Comparison of ENCODE assay signal across 18 cellular contexts in genomic region chr18:36181386-36181785, GRCh38. TPM values are rescaled to one million over a fixed set of nuclear protein-coding genes. Genes with fewer than 3 reads are reported as not detected.
A peak's percentile ranks its signal among the peaks of the same experiment; 100 is the strongest.
DNase-seq lines count a peak whose midpoint lies in the region; ATAC-seq and TF ChIP-seq lines count a peak whose summit lies in the region.
"Had no signal": no experiment of that assay in that cellular context is flagged by ENCODE, and none has a peak within 500 bp of the region (broad histone marks: within the 10 kb centered on the region; RNA-seq: fewer than 3 reads in every experiment).

No MANE protein-coding gene starts in this region.

- in situ Hi-C loops in mammary epithelial cell (cut with MboI; ENCODE audit: low sequenced_read_pairs in 2 of 2), result no loop called here

- H3K79me2 ChIP-seq in mammary epithelial cell (ENCODE audit: insufficient read depth, low read length), result no peaks in the 10 kb centered on the region
- no peaks in the 10 kb centered on the region for H3K79me2 ChIP-seq in mesendoderm (ENCODE audit: control insufficient read depth, insufficient read depth, low read length)

- TF ChIP-seq POLR2A in breast epithelium (IDR thresholded peaks at IDR 0.05) (no peak), spleen (IDR thresholded peaks at IDR 0.05) (no peak)

- H2AK5ac ChIP-seq in mesendoderm (ENCODE audit: low read length), result no peak overlapping the region

- H3K36me3 Mint-ChIP-seq in dendritic cell treated with granulocyte-macrophage colony-stimulating factor and Interleukin-4, amounts not matched to agents 40 ng/mL and 50 ng/mL, for 4 days (ENCODE audit: low read depth), result peaks cover 17% of the 10 kb centered on the region
- peaks cover 13% of the 10 kb centered on the region for H3K36me3 Mint-ChIP-seq in T-cell
- peaks cover 20% of the 10 kb centered on the region for H3K36me3 Mint-ChIP-seq in activated T-helper 17 cell treated with anti-CD3 and anti-CD28 coated beads, Interleukin-2, amount 50 U/mL, for 72 hours (ENCODE audit: low read depth)
- H3K36me3 Mint-ChIP-seq: IgD-negative memory B cell had no signal

- H3K27ac Mint-ChIP-seq in dendritic cell treated with granulocyte-macrophage colony-stimulating factor and Interleukin-4, amounts not matched to agents 40 ng/mL and 50 ng/mL, for 4 days, result peak overlapping the region; percentile 83
- no peak overlapping the region for H3K27ac Mint-ChIP-seq in T-cell
- H3K27ac Mint-ChIP-seq in activated T-helper 17 cell treated with anti-CD3 and anti-CD28 coated beads, Interleukin-2, amount 50 U/mL, for 72 hours, result no peak overlapping the region
- H3K27ac Mint-ChIP-seq: B cell; CD4-positive, alpha-beta T cell had no signal

- peaks cover 29% of the 10 kb centered on the region for H3K27me3 Mint-ChIP-seq in dendritic cell treated with granulocyte-macrophage colony-stimulating factor and Interleukin-4, amounts not matched to agents 40 ng/mL and 50 ng/mL, for 4 days
- H3K27me3 Mint-ChIP-seq in T-cell, result no peaks in the 10 kb centered on the region
- no peaks in the 10 kb centered on the region for H3K27me3 Mint-ChIP-seq in activated T-helper 17 cell treated with anti-CD3 and anti-CD28 coated beads, Interleukin-2, amount 50 U/mL, for 72 hours

- CTCF ChIA-PET in mammary epithelial cell (lab: Charles Lee; ENCODE audit: low non-redundant PET) (no interaction called here), T-cell (lab: Charles Lee) (interaction anchor here in 1 of 2 donors (0.5 kb wide), 1 partner anchor 1327 kb away, joined by 3 read pairs; no protein-coding TSS in a partner anchor)

- no peak for ATAC-seq in T-cell (replicated peaks in 1 of 4)
- ATAC-seq in activated T-helper 17 cell treated with anti-CD3 and anti-CD28 coated beads, Interleukin-2, amount 50 U/mL, for 72 hours (replicated peaks), result no peak

- no TSS peak for BruUV-seq in mammary epithelial cell (replicated peaks; lab: Mats Ljungman, UMichigan)

- H3K9me3 Mint-ChIP-seq in dendritic cell treated with granulocyte-macrophage colony-stimulating factor and Interleukin-4, amounts not matched to agents 40 ng/mL and 50 ng/mL, for 4 days, result no peaks in the 10 kb centered on the region
- H3K9me3 Mint-ChIP-seq in T-cell, result no peaks in the 10 kb centered on the region
- no peaks in the 10 kb centered on the region for H3K9me3 Mint-ChIP-seq in activated T-helper 17 cell treated with anti-CD3 and anti-CD28 coated beads, Interleukin-2, amount 50 U/mL, for 72 hours
- H3K9me3 Mint-ChIP-seq: CD4-positive, alpha-beta T cell; H9; IgD-negative memory B cell had no signal

- no peak overlapping the region for H3K4me2 ChIP-seq in mammary epithelial cell (ENCODE audit: insufficient read depth, low read depth, low read length)
- H3K4me2 ChIP-seq in mesendoderm (ENCODE audit: low read length), result no peak overlapping the region

- no peak overlapping the region for H3K4me3 ChIP-seq in breast epithelium
- no peak overlapping the region for H3K4me3 ChIP-seq in mammary epithelial cell (replicated peaks in 1 of 3; ENCODE audit: insufficient read depth in 1 of 3, low read depth in 2 of 3, low read length in 3 of 3)
- no peak overlapping the region for H3K4me3 ChIP-seq in mesendoderm (ENCODE audit: low read length)
- no peak overlapping the region for H3K4me3 ChIP-seq in spleen

- 82% methylated on average over 5 of the region's 5 CpGs for WGBS in mammary epithelial cell (ENCODE audit: low coverage, missing lambda C conversion rate)
- WGBS in mesendoderm (ENCODE audit: extremely low coverage, insufficient coverage, low lambda C conversion rate), result no CpG with 5 or more reads among the region's 5 CpGs
- WGBS in spleen, 5 donors, result 77 to 94% (median 91%) methylated on average over 5 of the region's 5 CpGs

- intact Hi-C loops in breast epithelium (cut with DNase I; ENCODE audit: low total_unique reads) (no loop called here), mammary epithelial cell (cut with micrococcal nuclease) (no loop called here), spleen (cut with DNase I; ENCODE audit: low total_unique reads) (no loop called here)
- intact Hi-C loops in dendritic cell treated with granulocyte-macrophage colony-stimulating factor and Interleukin-4, amounts not matched to agents 40 ng/mL and 50 ng/mL, for 4 days (cut with micrococcal nuclease), result no loop called here

- H3K27me3 ChIP-seq in breast epithelium (no peaks in the 10 kb centered on the region), mammary epithelial cell (ENCODE audit: insufficient read depth, low read length) (no peaks in the 10 kb centered on the region), mesendoderm (ENCODE audit: insufficient read depth, low read length, poor library complexity) (no peaks in the 10 kb centered on the region), spleen (replicated peaks in 1 of 7) (peaks cover 0 to 9% (median 5%) of the 10 kb centered on the region in 7 donors)

- H3K4me1 Mint-ChIP-seq in dendritic cell treated with granulocyte-macrophage colony-stimulating factor and Interleukin-4, amounts not matched to agents 40 ng/mL and 50 ng/mL, for 4 days (ENCODE audit: low read depth), result peaks cover 84% of the 10 kb centered on the region
- peaks cover 9 to 20% (median 10%) of the 10 kb centered on the region in 3 donors for H3K4me1 Mint-ChIP-seq in T-cell
- H3K4me1 Mint-ChIP-seq in activated T-helper 17 cell treated with anti-CD3 and anti-CD28 coated beads, Interleukin-2, amount 50 U/mL, for 72 hours, result no peaks in the 10 kb centered on the region

- H3K23ac ChIP-seq in mesendoderm (ENCODE audit: low read length), result no peak overlapping the region

- H2BK15ac ChIP-seq in mesendoderm (replicated peaks; ENCODE audit: low read depth), result no peak overlapping the region

- POLR2A ChIA-PET in T-cell (lab: Charles Lee), result no interaction called here

- peak overlapping the region; percentile 30 to 64 for H3K27ac ChIP-seq in breast epithelium
- H3K27ac ChIP-seq in mammary epithelial cell (ENCODE audit: insufficient read depth, low read depth, low read length), result no peak overlapping the region
- no peak overlapping the region for H3K27ac ChIP-seq in mesendoderm (ENCODE audit: low read depth, low read length)
- H3K27ac ChIP-seq in spleen, result no peak overlapping the region
- H3K27ac ChIP-seq: HL-60 had no signal

- no peaks in the 10 kb centered on the region for H3K4me1 ChIP-seq in breast epithelium
- H3K4me1 ChIP-seq in mammary epithelial cell (ENCODE audit: insufficient read depth, low read length), result peaks cover 4% of the 10 kb centered on the region
- H3K4me1 ChIP-seq in mesendoderm (ENCODE audit: control insufficient read depth, low read depth, low read length), result no peaks in the 10 kb centered on the region
- peaks cover 0 to 24% (median 17%) of the 10 kb centered on the region in 6 donors for H3K4me1 ChIP-seq in spleen

- H3K9me3 ChIP-seq in breast epithelium (no peaks in the 10 kb centered on the region), mammary epithelial cell (replicated peaks; ENCODE audit: insufficient read depth, low read length) (no peaks in the 10 kb centered on the region), spleen (no peaks in the 10 kb centered on the region)

- H4K20me1 ChIP-seq in mammary epithelial cell (ENCODE audit: insufficient read depth, low read length), result no peaks in the 10 kb centered on the region

- H4K5ac ChIP-seq in mesendoderm (ENCODE audit: low read length), result no peak overlapping the region

- H4K8ac ChIP-seq in mesendoderm (ENCODE audit: low read depth, low read length), result no peak overlapping the region

- dilution Hi-C loops in mammary epithelial cell (cut with HindIII; ENCODE audit: low sequenced_read_pairs), result no loop called here

- no peak overlapping the region for H3K4ac ChIP-seq in mesendoderm (ENCODE audit: low read depth, low read length)

- H3K79me1 ChIP-seq in mesendoderm (ENCODE audit: low read length), result no peaks in the 10 kb centered on the region

- no peak overlapping the region for H2BK120ac ChIP-seq in mesendoderm (ENCODE audit: low read depth, low read length)

- DNase-seq in breast epithelium (ENCODE audit: low spot score in 2 of 2) (no peak), mammary epithelial cell (no peak), mesendoderm (peak; percentile 64), spleen (no peak), T-cell (no peak)
- DNase-seq: C1 segment of cervical spinal cord; Calu3; CD4-positive, alpha-beta T cell; DMS153; DMS79 treated with DMSO at 0.1 percent for 48 hours; EL; GOT3; H9 had no signal

- no peak for TF ChIP-seq CTCF in breast epithelium (IDR thresholded peaks at IDR 0.05)
- TF ChIP-seq CTCF in mammary epithelial cell (conservative IDR thresholded peaks at IDR 0.05 in 1 of 2, IDR thresholded peaks at IDR 0.05 in 1 of 2; ENCODE audit: extremely low read depth in 1 of 2, insufficient read depth in 1 of 2, low read depth in 1 of 2, low read length in 2 of 2), result no peak
- no peak for TF ChIP-seq CTCF in spleen (IDR thresholded peaks at IDR 0.05 in 8 of 11, conservative IDR thresholded peaks at IDR 0.05 in 3 of 11)

- H3K9ac ChIP-seq in mammary epithelial cell (ENCODE audit: insufficient read depth, low read length), result no peak overlapping the region
- no peak overlapping the region for H3K9ac ChIP-seq in mesendoderm (ENCODE audit: low read length)

- H3K18ac ChIP-seq in mesendoderm (ENCODE audit: low read length), result no peak overlapping the region

- no peaks in the 10 kb centered on the region for H3K36me3 ChIP-seq in breast epithelium
- no peaks in the 10 kb centered on the region for H3K36me3 ChIP-seq in mammary epithelial cell (ENCODE audit: insufficient read depth, low read length)
- no peaks in the 10 kb centered on the region for H3K36me3 ChIP-seq in mesendoderm (ENCODE audit: control insufficient read depth, insufficient read depth, low read length)
- peaks cover 0 to 18% (median 6%) of the 10 kb centered on the region in 6 donors for H3K36me3 ChIP-seq in spleen

- no peak overlapping the region for H2AFZ ChIP-seq in mammary epithelial cell (ENCODE audit: low read depth, low read length)

- no peak overlapping the region for H2BK5ac ChIP-seq in mesendoderm (ENCODE audit: low read length)

- no peak overlapping the region for H3K4me3 Mint-ChIP-seq in dendritic cell treated with granulocyte-macrophage colony-stimulating factor and Interleukin-4, amounts not matched to agents 40 ng/mL and 50 ng/mL, for 4 days
- H3K4me3 Mint-ChIP-seq in T-cell, result no peak overlapping the region
- no peak overlapping the region for H3K4me3 Mint-ChIP-seq in activated T-helper 17 cell treated with anti-CD3 and anti-CD28 coated beads, Interleukin-2, amount 50 U/mL, for 72 hours
- H3K4me3 Mint-ChIP-seq: B cell; CD4-positive, alpha-beta T cell; H9 had no signal

- no peak overlapping the region for H3K56ac ChIP-seq in mesendoderm (ENCODE audit: low read length)

RNA-seq across cellular contexts. Expression of gene MOCOS, which starts 5.9 kb away (rescaled TPM):
- total RNA-seq in breast epithelium, result 1 to 10 TPM; 5.2 to 9.7 (median 9.1) TPM
- total RNA-seq in mammary epithelial cell, result 10 to 100 TPM in 1 of 2 donors, 1 to 10 TPM in 1; 7.5 to 17.3 TPM
- 5.8 TPM for polyA plus RNA-seq in mammary epithelial cell
- 13.2 TPM for polyA minus RNA-seq in mammary epithelial cell
- 1.1 TPM for polyA plus RNA-seq in mesendoderm (2013, experiment 1 of 2)
- polyA plus RNA-seq in mesendoderm (2013, experiment 2 of 2), result 1.2 TPM
- total RNA-seq in spleen, result 1 to 10 TPM in 4 of 7 donors, under 1 TPM in 3; 0.30 to 2.7 (median 1.0) TPM
- under 1 TPM; 0.13 to 0.37 (median 0.18) TPM for polyA plus RNA-seq in spleen
- total RNA-seq in T-cell, result under 1 TPM; 0.05 to 0.47 (median 0.16) TPM
- under 1 TPM; 0.19 TPM for total RNA-seq in activated T-helper 17 cell treated with anti-CD3 and anti-CD28 coated beads, Interleukin-2, amount 50 U/mL, for 72 hours
- total RNA-seq: CD4-positive, alpha-beta T cell had no signal

RNA-seq across cellular contexts. Expression of gene ELP2, which starts 51.7 kb away (rescaled TPM):
- total RNA-seq in breast epithelium (100 to 1,000 TPM in 2 of 3 donors, 10 to 100 TPM in 1; 66.9 to 165 (median 139) TPM), mammary epithelial cell (10 to 100 TPM; 88.6 to 91.4 TPM), spleen (10 to 100 TPM; 45.7 to 99.7 (median 79.0) TPM), T-cell (100 to 1,000 TPM; 109 to 156 (median 150) TPM)
- polyA plus RNA-seq in mammary epithelial cell (42.9 TPM), spleen (10 to 100 TPM; 50.6 to 72.4 (median 57.0) TPM)
- polyA minus RNA-seq in mammary epithelial cell, result 86.6 TPM
- 98.4 TPM for polyA plus RNA-seq in mesendoderm (2013, experiment 1 of 2)
- 97.3 TPM for polyA plus RNA-seq in mesendoderm (2013, experiment 2 of 2)
- 10 to 100 TPM; 78.3 to 95.8 TPM for total RNA-seq in activated T-helper 17 cell treated with anti-CD3 and anti-CD28 coated beads, Interleukin-2, amount 50 U/mL, for 72 hours

RNA-seq across cellular contexts. Expression of gene SLC39A6, which starts 52.2 kb away (rescaled TPM):
- total RNA-seq in breast epithelium (100 to 1,000 TPM in 2 of 3 donors, 10 to 100 TPM in 1; 44.8 to 502 (median 235) TPM), mammary epithelial cell (100 to 1,000 TPM; 123 to 255 TPM), spleen (10 to 100 TPM; 17.7 to 29.7 (median 24.0) TPM), T-cell (10 to 100 TPM; 14.3 to 18.3 (median 16.8) TPM)
- polyA plus RNA-seq in mammary epithelial cell (170 TPM), spleen (1 to 10 TPM; 3.9 to 6.9 (median 6.6) TPM)
- polyA minus RNA-seq in mammary epithelial cell, result 87.8 TPM
- polyA plus RNA-seq in mesendoderm (2013, experiment 1 of 2), result 17.2 TPM
- 18.0 TPM for polyA plus RNA-seq in mesendoderm (2013, experiment 2 of 2)
- total RNA-seq in activated T-helper 17 cell treated with anti-CD3 and anti-CD28 coated beads, Interleukin-2, amount 50 U/mL, for 72 hours, result 10 to 100 TPM; 29.2 to 41.7 TPM

Comparison
In these comparisons a context has a peak if more than half of its experiments do, and no peak if none do; other contexts are left out.
1. H3K27ac ChIP-seq: peak in breast epithelium (2 of 2); none in mammary epithelial cell (single experiment), mesendoderm (single experiment) and spleen (0 of 8).